In the genomic region with DNA sequence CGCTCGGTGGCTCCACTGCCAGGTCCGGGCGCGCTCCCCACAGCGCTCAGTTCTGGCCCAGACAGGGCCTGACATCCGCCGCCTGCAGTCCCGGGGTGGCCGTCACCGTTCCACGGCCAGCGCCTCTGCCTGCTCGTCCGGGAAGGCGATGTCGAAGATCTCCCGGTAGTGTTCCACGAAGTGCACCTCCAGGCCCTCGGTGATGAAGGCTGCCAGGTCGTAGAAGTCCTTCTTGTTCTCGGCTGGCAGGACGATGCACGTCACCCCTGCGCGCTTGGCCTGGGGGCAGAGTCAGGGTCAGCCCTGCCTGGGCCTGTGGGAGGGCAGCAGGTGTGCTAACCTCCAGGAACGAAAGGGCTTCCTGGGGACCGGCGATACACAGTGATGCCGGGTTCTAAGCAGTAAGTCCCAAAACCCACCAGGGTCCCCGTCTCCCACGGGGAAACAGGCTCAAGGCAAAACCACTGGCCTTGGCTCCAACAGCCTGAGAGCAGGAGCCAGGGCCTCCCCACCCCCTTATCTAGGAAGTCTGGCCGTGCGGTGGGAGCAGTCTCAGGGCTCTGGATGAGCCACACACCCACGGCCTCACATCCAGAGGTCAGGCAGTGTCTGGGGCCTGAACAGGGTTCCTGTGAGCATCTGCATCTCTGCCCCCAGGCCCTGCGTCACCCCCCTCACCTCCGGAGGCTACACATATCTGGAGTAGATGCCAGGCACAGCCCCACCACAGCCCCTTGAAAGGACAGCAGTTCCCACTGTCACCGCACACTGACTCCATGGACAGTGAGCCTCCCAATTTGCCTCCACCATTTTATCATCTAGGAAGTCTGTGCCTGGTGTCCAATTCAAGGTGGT, we compare ENCODE assay signal across 8 cellular contexts. TPM values are rescaled to one million over a fixed set of nuclear protein-coding genes. Genes with fewer than 3 reads are reported as not detected.
A peak's percentile ranks its signal among the peaks of the same experiment; 100 is the strongest.
DNase-seq lines count a peak whose midpoint lies in the region; ATAC-seq and TF ChIP-seq lines count a peak whose summit lies in the region.

No MANE protein-coding gene starts in this region.

- H3K27ac Mint-ChIP-seq in CD8-positive, alpha-beta memory T cell = peak overlapping the region; percentile 51 to 95 (median 80)
- peak overlapping the region; percentile 62 for H3K27ac Mint-ChIP-seq in central memory CD8-positive, alpha-beta T cell (ENCODE audit: low read depth)
- peak overlapping the region; percentile 14 for H3K27ac Mint-ChIP-seq in osteocyte (ENCODE audit: unreplicated experiment)

- peak overlapping the region; percentile 57 to 97 (median 72) for H3K4me3 Mint-ChIP-seq in CD8-positive, alpha-beta memory T cell
- H3K4me3 Mint-ChIP-seq in central memory CD8-positive, alpha-beta T cell = peak overlapping the region; percentile 95
- peak overlapping the region; percentile 97 for H3K4me3 Mint-ChIP-seq in osteocyte (ENCODE audit: unreplicated experiment)

- POLR2A ChIA-PET in CD8-positive, alpha-beta memory T cell (lab: Charles Lee) = interaction anchor here (0.5 to 2.4 kb wide), 4 partner anchors 10 to 36 kb away, joined by 3 to 28 read pairs (median 4); a partner anchor contains a TSS

- H3K4me3 ChIP-seq in CD8-positive, alpha-beta memory T cell (ENCODE audit: low read length) = no peak overlapping the region
- peak overlapping the region; percentile 96 for H3K4me3 ChIP-seq in MM.1S (ENCODE audit: low read length)

- peak overlapping the region; percentile 10; the same call in 1 of the 2 replicates for H3K9ac ChIP-seq in MM.1S (ENCODE audit: low read length)

- no peaks in the 10 kb centered on the region for H3K27me3 Mint-ChIP-seq in CD8-positive, alpha-beta memory T cell
- no peaks in the 10 kb centered on the region for H3K27me3 Mint-ChIP-seq in central memory CD8-positive, alpha-beta T cell
- no peaks in the 10 kb centered on the region for H3K27me3 Mint-ChIP-seq in osteocyte (ENCODE audit: unreplicated experiment)

- H3K36me3 ChIP-seq in CD8-positive, alpha-beta memory T cell (ENCODE audit: insufficient read depth, low read length) = peaks cover 12% of the 10 kb centered on the region
- H3K36me3 ChIP-seq in MM.1S (replicated peaks; ENCODE audit: insufficient read depth, low read length) = peaks cover 33% of the 10 kb centered on the region

- no peaks in the 10 kb centered on the region for H3K9me2 ChIP-seq in MM.1S (replicated peaks; ENCODE audit: insufficient read depth, low read length)

- CTCF ChIA-PET in CD8-positive, alpha-beta memory T cell (lab: Charles Lee) = interaction anchor here (1.5 to 3.5 kb wide), 2 partner anchors 27 to 29 kb away, joined by 3 to 47 read pairs; a partner anchor contains a TSS

- H3K27ac ChIP-seq in CD8-positive, alpha-beta memory T cell (ENCODE audit: low read depth, low read length) = peak overlapping the region; percentile 89
- no peak overlapping the region for H3K27ac ChIP-seq in MM.1S (ENCODE audit: low read length)

- peaks cover 71% of the 10 kb centered on the region for H3K79me2 ChIP-seq in MM.1S (ENCODE audit: low read length)

- ATAC-seq in central memory CD8-positive, alpha-beta T cell (replicated peaks; ENCODE audit: extremely low read depth, poor library complexity, severe bottlenecking) = no peak
- ATAC-seq in left lobe of liver (no peak), HG02759 (IDR thresholded peaks at IDR 0.05; ENCODE audit: unreplicated experiment) (no peak)

- peaks cover 16% of the 10 kb centered on the region for H3K4me1 ChIP-seq in CD8-positive, alpha-beta memory T cell (ENCODE audit: insufficient read depth, low read length)
- H3K4me1 ChIP-seq in MM.1S (ENCODE audit: low read length) = peaks cover 17% of the 10 kb centered on the region

- no peaks in the 10 kb centered on the region for H3K27me3 ChIP-seq in CD8-positive, alpha-beta memory T cell (ENCODE audit: insufficient read depth, low read length, poor library complexity, severe bottlenecking)
- H3K27me3 ChIP-seq in MM.1S (replicated peaks; ENCODE audit: insufficient read depth, low read length) = no peaks in the 10 kb centered on the region

- H3K36me3 Mint-ChIP-seq in CD8-positive, alpha-beta memory T cell = peaks cover 0 to 61% (median 0%) of the 10 kb centered on the region in 3 donors
- H3K36me3 Mint-ChIP-seq in central memory CD8-positive, alpha-beta T cell (ENCODE audit: insufficient read depth) = peaks cover 66% of the 10 kb centered on the region
- peaks cover 15% of the 10 kb centered on the region for H3K36me3 Mint-ChIP-seq in osteocyte (ENCODE audit: unreplicated experiment)

- no peak overlapping the region for H2AFZ ChIP-seq in MM.1S (ENCODE audit: low read length)

- no peaks in the 10 kb centered on the region for H3K9me3 ChIP-seq in CD8-positive, alpha-beta memory T cell (ENCODE audit: low read length)
- H3K9me3 ChIP-seq in MM.1S (replicated peaks; ENCODE audit: insufficient read depth, low read length) = no peaks in the 10 kb centered on the region

- H3F3A ChIP-seq in MM.1S (ENCODE audit: insufficient read depth, low read length) = peaks cover 53% of the 10 kb centered on the region

- H3K9me3 Mint-ChIP-seq in CD8-positive, alpha-beta memory T cell = no peaks in the 10 kb centered on the region
- no peaks in the 10 kb centered on the region for H3K9me3 Mint-ChIP-seq in central memory CD8-positive, alpha-beta T cell
- no peaks in the 10 kb centered on the region for H3K9me3 Mint-ChIP-seq in osteocyte (ENCODE audit: unreplicated experiment)

- peaks cover 21 to 49% (median 22%) of the 10 kb centered on the region in 3 donors for H3K4me1 Mint-ChIP-seq in CD8-positive, alpha-beta memory T cell
- H3K4me1 Mint-ChIP-seq in central memory CD8-positive, alpha-beta T cell = peaks cover 32% of the 10 kb centered on the region
- H3K4me1 Mint-ChIP-seq in osteocyte (ENCODE audit: unreplicated experiment) = peaks cover 18% of the 10 kb centered on the region

- peaks cover 53% of the 10 kb centered on the region for H4K20me1 ChIP-seq in MM.1S (ENCODE audit: insufficient read depth, low read length)

- TF ChIP-seq CTCF in MM.1S (IDR thresholded peaks at IDR 0.05; ENCODE audit: low read length) (no peak), osteocyte (IDR thresholded peaks at IDR 0.05) (no peak)

- peak overlapping the region; percentile 93; the same call in 1 of the 2 replicates for H3K4me2 ChIP-seq in MM.1S (ENCODE audit: low read depth, low read length)

- DNase-seq in CD8-positive, alpha-beta memory T cell = no peak
- DNase-seq in MM.1S (peak; percentile 5), osteocyte (ENCODE audit: extremely low spot score, unreplicated experiment) (peak; percentile 83), left lobe of liver (ENCODE audit: low spot score) (no peak), NCI-H748 treated with DMSO at 0.1 percent for 48 hours (lab: John Stamatoyannopoulos, UW) (no peak), NCI-H1694 (lab: John Stamatoyannopoulos, UW) (no peak)
- no peak for DNase-seq in central memory CD8-positive, alpha-beta T cell (ENCODE audit: low spot score in 2 of 2)

RNA-seq across cellular contexts. Expression of a gene that starts 2.1 kb away (rescaled TPM):
- 1,000 to 10,000 TPM; 1,478 to 1,485 TPM for total RNA-seq in CD8-positive, alpha-beta memory T cell
- polyA plus RNA-seq in CD8-positive, alpha-beta memory T cell = 2,003 TPM
- total RNA-seq in osteocyte (716 and 728 TPM in 2 replicates), left lobe of liver (241 TPM)

RNA-seq across cellular contexts. Expression of a gene that starts 11.3 kb away (rescaled TPM):
- 1 to 10 TPM; 1.4 to 2.3 TPM for total RNA-seq in CD8-positive, alpha-beta memory T cell
- polyA plus RNA-seq in CD8-positive, alpha-beta memory T cell = 4.0 TPM
- total RNA-seq in osteocyte = 9.7 and 10.7 TPM in 2 replicates
- total RNA-seq in left lobe of liver = 4.1 TPM

RNA-seq across cellular contexts. Expression of a gene that starts 11.8 kb away (rescaled TPM):
- total RNA-seq in CD8-positive, alpha-beta memory T cell = 10 to 100 TPM; 60.6 to 62.1 TPM
- polyA plus RNA-seq in CD8-positive, alpha-beta memory T cell = 117 TPM
- 59.1 and 60.7 TPM in 2 replicates for total RNA-seq in osteocyte
- 38.4 TPM for total RNA-seq in left lobe of liver

RNA-seq across cellular contexts. Expression of a gene that starts 27.8 kb away (rescaled TPM):
- total RNA-seq in CD8-positive, alpha-beta memory T cell = 100 to 1,000 TPM; 179 to 204 TPM
- 36.0 TPM for polyA plus RNA-seq in CD8-positive, alpha-beta memory T cell
- total RNA-seq in osteocyte (90.3 and 93.9 TPM in 2 replicates), left lobe of liver (68.7 TPM)

RNA-seq across cellular contexts. Expression of a gene that starts 28.3 kb away (rescaled TPM):
- total RNA-seq in CD8-positive, alpha-beta memory T cell = not detected
- not detected for polyA plus RNA-seq in CD8-positive, alpha-beta memory T cell
- total RNA-seq in osteocyte (not detected in 2 replicates), left lobe of liver (not detected)

Comparison
In these comparisons a context has a peak if more than half of its experiments do, and no peak if none do; other contexts are left out.
1. DNase-seq: peak in MM.1S (single experiment) and osteocyte (single experiment); none in CD8-positive, alpha-beta memory T cell (0 of 5), central memory CD8-positive, alpha-beta T cell (0 of 2), left lobe of liver (single experiment), NCI-H748 treated with DMSO at 0.1 percent for 48 hours (single experiment) and NCI-H1694 (single experiment).
2. H3K27ac Mint-ChIP-seq: peak in every context shown above with its lines; median percentile 80 in CD8-positive, alpha-beta memory T cell; 62 in central memory CD8-positive, alpha-beta T cell; 14 in osteocyte.
3. Peak in every context shown above with its lines, with median percentiles within 50 percentile points of each other: H3K4me3 Mint-ChIP-seq.